In genomic region chr19:7888826-7889217, GRCh38 we compare ENCODE assay signal across 16 cellular contexts. TPM values are rescaled to one million over a fixed set of nuclear protein-coding genes. Genes with fewer than 3 reads are reported as not detected.
DNase-seq lines count a peak whose midpoint lies in the region; ATAC-seq, FAIRE-seq and TF ChIP-seq lines count a peak whose summit lies in the region.
"Had no signal": no experiment of that assay in that cellular context is flagged by ENCODE, and none has a peak within 500 bp of the region (broad histone marks: within the 10 kb centered on the region; RNA-seq: fewer than 3 reads in every experiment).

No MANE protein-coding gene starts in this region.

- intact Hi-C loops in Caco-2 (cut with micrococcal nuclease; ENCODE audit: unreplicated experiment) (loop anchor here (2.0 to 5.0 kb wide), 2 partner anchors 14 to 37 kb away; partner anchors contain the start of gene MAP2K7), pancreas (cut with DNase I) (no loop called here)

- H3K4me1 Mint-ChIP-seq in Caco-2 (ENCODE audit: low read depth, unreplicated experiment): no peaks in the 10 kb centered on the region
- H3K4me1 Mint-ChIP-seq: CD4-positive, alpha-beta memory T cell had no signal

- peak overlapping the region; percentile 70 for H3K4me3 Mint-ChIP-seq in Caco-2 (ENCODE audit: unreplicated experiment)
- H3K4me3 Mint-ChIP-seq: activated CD4-positive, alpha-beta memory T cell treated with anti-CD3 and anti-CD28 coated beads for 36 hours; CD4-positive, alpha-beta memory T cell; stimulated activated naive CD8-positive, alpha-beta T cell treated with anti-CD3 and anti-CD28 coated beads, Interleukin-15, Interleukin-2, amounts not matched to agents 100 ng/mL and 50 ng/mL, for 24 hours had no signal

- no peaks in the 10 kb centered on the region for H3K27me3 Mint-ChIP-seq in Caco-2 (ENCODE audit: insufficient read depth, unreplicated experiment)

- H3K27ac Mint-ChIP-seq in Caco-2 (ENCODE audit: unreplicated experiment): peak overlapping the region; percentile 19
- H3K27ac Mint-ChIP-seq: activated CD4-positive, alpha-beta memory T cell treated with anti-CD3 and anti-CD28 coated beads for 36 hours; CD4-positive, alpha-beta memory T cell; stimulated activated naive CD8-positive, alpha-beta T cell treated with anti-CD3 and anti-CD28 coated beads, Interleukin-15, Interleukin-2, amounts not matched to agents 100 ng/mL and 50 ng/mL, for 24 hours had no signal

- no peak for TF ChIP-seq CTCF in Caco-2 (IDR thresholded peaks at IDR 0.05; ENCODE audit: insufficient read depth in 1 of 2, low read depth in 1 of 2, low read length in 1 of 2, severe bottlenecking in 1 of 2, unreplicated experiment in 1 of 2)
- no peak for TF ChIP-seq CTCF in astrocyte of the cerebellum (IDR thresholded peaks at IDR 0.05; ENCODE audit: low read depth, low read length, missing control alignments)
- TF ChIP-seq CTCF in right atrium auricular region (IDR thresholded peaks at IDR 0.05): no peak
- TF ChIP-seq CTCF in pancreas (IDR thresholded peaks at IDR 0.05): no peak

- H3K27me3 ChIP-seq in Caco-2 (replicated peaks; ENCODE audit: control insufficient read depth, insufficient read depth, low read length) (no peaks in the 10 kb centered on the region), right atrium auricular region (peaks cover 0 to 6% of the 10 kb centered on the region in 2 donors), pancreas (no peaks in the 10 kb centered on the region)

- FAIRE-seq in pancreas (lab: Jason Lieb, UNC): no peak
- FAIRE-seq: GM12878, islet of Langerhans, RCC 7860 had no signal

- H3K27ac ChIP-seq in right atrium auricular region: no peak overlapping the region
- H3K27ac ChIP-seq in pancreas: peak overlapping the region; percentile 57 to 80 (median 68)

- peak in 3 of 4 donors; percentile 9 to 20 (median 12) for ATAC-seq in pancreas
- ATAC-seq: GM12878 had no signal

- no peaks in the 10 kb centered on the region for H3K9me3 Mint-ChIP-seq in Caco-2 (ENCODE audit: unreplicated experiment)
- H3K9me3 Mint-ChIP-seq: activated CD4-positive, alpha-beta memory T cell treated with anti-CD3 and anti-CD28 coated beads for 36 hours; CD4-positive, alpha-beta memory T cell; stimulated activated naive CD8-positive, alpha-beta T cell treated with anti-CD3 and anti-CD28 coated beads, Interleukin-15, Interleukin-2, amounts not matched to agents 100 ng/mL and 50 ng/mL, for 24 hours had no signal

- 48 to 50% methylated on average over 8 of the region's 8 CpGs for WGBS in pancreas, 2 donors

- TF ChIP-seq POLR2A in erythroblast (IDR thresholded peaks at IDR 0.05; ENCODE audit: low read length): no peak

- H3K4me3 ChIP-seq in Caco-2 (ENCODE audit: low read depth, low read length) (peak overlapping the region; percentile 66), astrocyte of the cerebellum (ENCODE audit: low read depth, low read length) (peak overlapping the region; percentile 54), right atrium auricular region (peak overlapping the region; percentile 34 to 49), pancreas (peak overlapping the region; percentile 18 to 75 (median 57))
- H3K4me3 ChIP-seq: GM12878 had no signal

- H3K36me3 ChIP-seq in Caco-2 (ENCODE audit: control insufficient read depth, insufficient read depth, low read length): no peaks in the 10 kb centered on the region
- no peaks in the 10 kb centered on the region for H3K36me3 ChIP-seq in right atrium auricular region
- no peaks in the 10 kb centered on the region for H3K36me3 ChIP-seq in pancreas

- no peaks in the 10 kb centered on the region for H3K36me3 Mint-ChIP-seq in Caco-2 (ENCODE audit: insufficient read depth, unreplicated experiment)
- H3K36me3 Mint-ChIP-seq: activated CD4-positive, alpha-beta memory T cell treated with anti-CD3 and anti-CD28 coated beads for 36 hours; CD4-positive, alpha-beta memory T cell had no signal

- in situ Hi-C loops in astrocyte of the cerebellum (cut with HindIII; ENCODE audit: low sequenced_read_pairs): no loop called here

- no peaks in the 10 kb centered on the region for H3K9me3 ChIP-seq in Caco-2
- H3K9me3 ChIP-seq in right atrium auricular region: no peaks in the 10 kb centered on the region
- H3K9me3 ChIP-seq in pancreas: no peaks in the 10 kb centered on the region

- peaks cover 10% of the 10 kb centered on the region; the same call in 1 of the 2 replicates for H3K4me1 ChIP-seq in Caco-2
- H3K4me1 ChIP-seq in right atrium auricular region: peaks cover 0 to 9% of the 10 kb centered on the region in 2 donors
- no peaks in the 10 kb centered on the region for H3K4me1 ChIP-seq in pancreas

- POLR2A ChIA-PET in Caco-2 (lab: Charles Lee): interaction anchor here (0.5 to 2.3 kb wide), 5 partner anchors 8 to 318 kb away, joined by 3 to 12 read pairs (median 6); partner anchors contain the start of genes MAP2K7 and TIMM44

- DNase-seq in Caco-2 (no peak), astrocyte of the cerebellum (ENCODE audit: low read depth) (no peak), right atrium auricular region (ENCODE audit: low spot score) (no peak), pancreas (peak in 1 of 6 donors; percentile 25), erythroblast (lab: John Stamatoyannopoulos, UW) (no peak), NCI-H1436 (lab: John Stamatoyannopoulos, UW) (no peak), H4 (ENCODE audit: low spot score) (no peak), superior temporal gyrus (ENCODE audit: extremely low spot score) (no peak)
- DNase-seq: amygdala; CD4-positive, alpha-beta memory T cell; NCI-H1417 had no signal

- BruUV-seq in Caco-2 (replicated peaks; lab: Mats Ljungman, UMichigan): TSS peak; percentile 86

- CTCF ChIA-PET in Caco-2 (lab: Charles Lee): interaction anchor here (0.7 to 1.2 kb wide), 2 partner anchors 20 to 344 kb away, joined by 3 to 8 read pairs; no protein-coding TSS in a partner anchor

RNA-seq across cellular contexts. Expression of gene LRRC8E, which starts 0.5 kb away (rescaled TPM):
- total RNA-seq in Caco-2 (2022) (6.5 and 6.7 TPM in 2 replicates), right atrium auricular region (1 to 10 TPM; 1.5 to 2.1 TPM), pancreas (1 to 10 TPM; 4.6 to 6.1 (median 5.0) TPM)
- 1 to 10 TPM; 2.6 to 3.2 TPM for polyA plus RNA-seq in pancreas
- 2.4 and 2.6 TPM in 2 replicates for total RNA-seq in H4 (2014; rRNA removed; shearing (Covaris generic))
- total RNA-seq: activated CD4-positive, alpha-beta memory T cell treated with anti-CD3 and anti-CD28 coated beads for 36 hours; CD4-positive, alpha-beta memory T cell; GM12878 had no signal
- polyA plus RNA-seq: CD4-positive, alpha-beta memory T cell had no signal

RNA-seq across cellular contexts. Expression of gene PRR36, which starts 14.6 kb away (rescaled TPM):
- total RNA-seq in Caco-2 (2022) (3.7 and 4.4 TPM in 2 replicates), right atrium auricular region (not detected), pancreas (1 to 10 TPM; 1.6 to 2.1 (median 1.8) TPM)
- 1 to 10 TPM; 2.8 to 3.1 TPM for polyA plus RNA-seq in pancreas
- 0.04 TPM in 1 of 2 replicates, not detected in the other for total RNA-seq in H4 (2014; rRNA removed; shearing (Covaris generic))
- total RNA-seq: GM12878 had no signal

RNA-seq across cellular contexts. Expression of gene MAP2K7, which starts 14.9 kb away (rescaled TPM):
- total RNA-seq in Caco-2 (2022) (37.4 and 42.6 TPM in 2 replicates), right atrium auricular region (10 to 100 TPM; 12.0 to 14.4 TPM), pancreas (10 to 100 TPM; 13.9 to 21.0 (median 16.1) TPM)
- 10 to 100 TPM; 21.6 to 45.3 TPM for polyA plus RNA-seq in pancreas
- total RNA-seq in H4 (2014; rRNA removed; shearing (Covaris generic)): 2.9 and 4.2 TPM in 2 replicates

RNA-seq across cellular contexts. Expression of gene TGFBR3L, which starts 25.8 kb away (rescaled TPM):
- total RNA-seq in Caco-2 (2022) (9.8 and 10.8 TPM in 2 replicates), right atrium auricular region (10 to 100 TPM; 22.1 to 26.7 TPM), pancreas (1 to 10 TPM in 1 of 6 donors, under 1 TPM in 4, not detected in 1; 0.16 to 1.1 (median 0.52) TPM)
- 1 to 10 TPM in 1 of 2 donors, not detected in 1; 2.2 TPM for polyA plus RNA-seq in pancreas
- total RNA-seq in H4 (2014; rRNA removed; shearing (Covaris generic)): not detected in 2 replicates
- polyA plus RNA-seq: CD4-positive, alpha-beta memory T cell had no signal

RNA-seq across cellular contexts. Expression of gene SNAPC2, which starts 31.3 kb away (rescaled TPM):
- 8.8 and 10.4 TPM in 2 replicates for total RNA-seq in Caco-2 (2022)
- 10 to 100 TPM; 14.1 to 16.5 TPM for total RNA-seq in right atrium auricular region
- 10 to 100 TPM in 1 of 6 donors, 1 to 10 TPM in 5; 4.9 to 11.3 (median 6.7) TPM for total RNA-seq in pancreas
- 10 to 100 TPM; 10.6 to 12.0 TPM for polyA plus RNA-seq in pancreas
- total RNA-seq in H4 (2014; rRNA removed; shearing (Covaris generic)): 23.5 and 27.0 TPM in 2 replicates

Comparison
In these comparisons a context has a peak if more than half of its experiments do, and no peak if none do; other contexts are left out.
1. H3K27ac ChIP-seq: peak in pancreas (4 of 4); none in right atrium auricular region (0 of 2).
2. Peak in every context shown above with its lines, with median percentiles within 50 percentile points of each other: H3K4me3 ChIP-seq.